In genomic region chr22:20575724-20576444, GRCh38 we compare ENCODE assay signal across 18 cellular contexts.
"Had no signal": no experiment of that assay in that cellular context is flagged by ENCODE, and none has a peak within 500 bp of the region (broad histone marks: within the 10 kb centered on the region; RNA-seq: fewer than 3 reads in every experiment).

No MANE protein-coding gene starts in this region.

- H3K4me1 ChIP-seq: right lobe of liver had no signal

- H3K9me3 ChIP-seq: esophagus squamous epithelium, left ventricle myocardium inferior, ovary, right lobe of liver, tibial nerve, vagina had no signal

- H3K9me3 Mint-ChIP-seq: activated T-cell treated with anti-CD3 and anti-CD28 coated beads, Interleukin-2, amount 50 U/mL, for 24 hours; central memory CD8-positive, alpha-beta T cell had no signal

- H3K4me3 Mint-ChIP-seq: activated CD8-positive, alpha-beta memory T cell treated with anti-CD3 and anti-CD28 coated beads, Interleukin-2, amount 10 ng/mL, durations not matched to agents 7 days and 5 days; activated T-cell treated with anti-CD3 and anti-CD28 coated beads, Interleukin-2, amount 50 U/mL, for 24 hours; central memory CD8-positive, alpha-beta T cell had no signal

- ATAC-seq: activated CD8-positive, alpha-beta memory T cell treated with anti-CD3 and anti-CD28 coated beads, Interleukin-2, amount 10 ng/mL, durations not matched to agents 7 days and 5 days had no signal

- H3K27me3 ChIP-seq: brain microvascular endothelial cell, esophagus squamous epithelium, ovary, right lobe of liver, tibial nerve, vagina had no signal

- H3K4me3 ChIP-seq: esophagus squamous epithelium, left ventricle myocardium inferior, ovary, right lobe of liver, smooth muscle cell, tibial nerve, vagina had no signal

- H3K27me3 Mint-ChIP-seq: activated CD8-positive, alpha-beta memory T cell treated with anti-CD3 and anti-CD28 coated beads, Interleukin-2, amount 10 ng/mL, durations not matched to agents 7 days and 5 days; activated T-cell treated with anti-CD3 and anti-CD28 coated beads, Interleukin-2, amount 50 U/mL, for 24 hours; central memory CD8-positive, alpha-beta T cell had no signal

- DNase-seq: activated CD4-positive, alpha-beta T cell treated with anti-CD3 and anti-CD28 coated beads, Interleukin-2, amount 50 U/mL, for 1 hour; activated CD4-positive, CD25-positive, alpha-beta regulatory T cell; activated CD8-positive, alpha-beta memory T cell treated with anti-CD3 and anti-CD28 coated beads, Interleukin-2, amount 10 ng/mL, durations not matched to agents 7 days and 5 days; activated naive CD4-positive, alpha-beta T cell treated with Interleukin-2 at 50 U/mL for 16 hours; brain microvascular endothelial cell; cortex of kidney; effector CD4-positive, alpha-beta T cell; esophagus squamous epithelium; kidney; ovary; right lobe of liver; SW 1271 had no signal

- H3K4me2 ChIP-seq: smooth muscle cell had no signal

- H3K27ac ChIP-seq: brain microvascular endothelial cell, esophagus squamous epithelium, left ventricle myocardium inferior, ovary, right lobe of liver had no signal

- H3K36me3 ChIP-seq: ovary had no signal
